In genomic region chrX:150768580-150769190, GRCh38 we compare ENCODE assay signal across 16 cellular contexts.
DNase-seq lines count a peak whose midpoint lies in the region; ATAC-seq, FAIRE-seq and TF ChIP-seq lines count a peak whose summit lies in the region.
"Had no signal": no experiment of that assay in that cellular context is flagged by ENCODE, and none has a peak within 500 bp of the region (broad histone marks: within the 10 kb centered on the region; RNA-seq: fewer than 3 reads in every experiment).

No MANE protein-coding gene starts in this region.

- no peaks in the 10 kb centered on the region for H3K4me1 ChIP-seq in foreskin keratinocyte
- H3K4me1 ChIP-seq in hepatocyte (ENCODE audit: insufficient read depth): no peaks in the 10 kb centered on the region

- ATAC-seq in foreskin keratinocyte (peak; percentile 11), HG03469 (IDR thresholded peaks at IDR 0.05; ENCODE audit: unreplicated experiment) (no peak)

- H3K36me3 ChIP-seq in hepatocyte (replicated peaks; ENCODE audit: insufficient read depth, low read depth): no peaks in the 10 kb centered on the region

- FAIRE-seq in HTR-8/SVneo (lab: Jason Lieb, UNC): no peak
- FAIRE-seq: D721Med had no signal

- no peak overlapping the region for H2AFZ ChIP-seq in hepatocyte

- no peaks in the 10 kb centered on the region for H3K79me2 ChIP-seq in hepatocyte

- no peaks in the 10 kb centered on the region for H3K9me3 ChIP-seq in hepatocyte (ENCODE audit: low read depth)

- no peak overlapping the region for H3K4me2 ChIP-seq in hepatocyte

- no peaks in the 10 kb centered on the region for H3K9me2 ChIP-seq in hepatocyte (replicated peaks; ENCODE audit: insufficient read depth)

- H4K20me1 ChIP-seq in hepatocyte (ENCODE audit: insufficient read depth, poor library complexity, severe bottlenecking): no peaks in the 10 kb centered on the region

- DNase-seq in anterior cingulate cortex (lab: John Stamatoyannopoulos, UW) (peak in 30 of 58 donors; percentile 1 to 68 (median 24)), foreskin keratinocyte (no peak), midbrain (lab: John Stamatoyannopoulos, UW) (peak; percentile 41), substantia nigra (lab: John Stamatoyannopoulos, UW) (peak in 39 of 49 donors; percentile 1 to 72 (median 30)), hepatocyte (ENCODE audit: low spot score) (no peak), HTR-8/SVneo (ENCODE audit: insufficient read length, low spot score) (no peak), NCI-H1436 (lab: John Stamatoyannopoulos, UW) (no peak)
- DNase-seq: DMS79, KG1, NCI-H1105 treated with DMSO at 0.1 percent for 48 hours, NCI-H1694 treated with DMSO at 0.1 percent for 48 hours, NCI-H510A, NCI-H748 treated with DMSO at 0.1 percent for 48 hours, SHP77 treated with DMSO at 0.1 percent for 48 hours had no signal

- no peak for TF ChIP-seq CTCF in foreskin keratinocyte (conservative IDR thresholded peaks at IDR 0.05)
- TF ChIP-seq CTCF in hepatocyte (IDR thresholded peaks at IDR 0.05; ENCODE audit: poor library complexity): no peak

- H3K27ac ChIP-seq in foreskin keratinocyte: no peak overlapping the region
- peak overlapping the region; percentile 88 for H3K27ac ChIP-seq in substantia nigra (ENCODE audit: low read depth, low read length, poor library complexity, severe bottlenecking)
- H3K27ac ChIP-seq in hepatocyte: no peak overlapping the region

- H3K27me3 ChIP-seq in foreskin keratinocyte (no peaks in the 10 kb centered on the region), hepatocyte (no peaks in the 10 kb centered on the region)

- no peak overlapping the region for H3K4me3 ChIP-seq in hepatocyte

- WGBS in hepatocyte (ENCODE audit: low lambda C conversion rate, missing lambda C conversion rate): 95% methylated on average over 19 of the region's 19 CpGs

Comparison
In these comparisons a context has a peak if more than half of its experiments do, and no peak if none do; other contexts are left out.
1. DNase-seq: peak in anterior cingulate cortex (30 of 58), midbrain (single experiment) and substantia nigra (39 of 49); none in foreskin keratinocyte (0 of 2), hepatocyte (single experiment), HTR-8/SVneo (single experiment) and NCI-H1436 (single experiment).